In the genomic region with DNA sequence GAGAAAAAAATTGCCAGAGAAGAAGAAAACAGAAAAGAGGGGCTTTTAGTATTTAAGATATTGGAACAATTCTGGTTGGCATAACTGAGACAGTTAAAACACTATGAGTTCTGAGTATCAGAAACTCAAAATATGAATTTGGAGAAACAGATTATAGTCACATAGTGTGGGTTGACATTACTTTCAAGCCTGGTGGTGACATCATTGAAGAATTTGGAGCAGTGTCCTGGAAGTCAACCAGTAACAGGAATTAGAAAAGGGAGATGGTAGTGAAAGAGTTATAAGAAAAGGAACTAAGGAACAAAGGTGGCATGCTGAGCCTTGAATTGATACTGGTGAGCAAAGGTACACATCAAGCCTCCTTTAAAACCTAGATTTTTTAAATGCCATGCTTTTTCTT, we compare ENCODE assay signal across 24 cellular contexts.
"Had no signal": no experiment of that assay in that cellular context is flagged by ENCODE, and none has a peak within 500 bp of the region (broad histone marks: within the 10 kb centered on the region; RNA-seq: fewer than 3 reads in every experiment).

No MANE protein-coding gene starts in this region.

- H3K9me3 ChIP-seq: ovary, psoas muscle, right lobe of liver, sigmoid colon, stomach, thoracic aorta, thyroid gland, tibial nerve, upper lobe of left lung, vagina had no signal

- H3K27me3 ChIP-seq: ovary, right lobe of liver, sigmoid colon, stomach, thyroid gland, tibial nerve, upper lobe of left lung, vagina had no signal

- H3K79me2 ChIP-seq: parathyroid adenoma had no signal

- H3K36me3 ChIP-seq: ovary, right lobe of liver, thoracic aorta, thyroid gland, upper lobe of left lung, vagina had no signal

- H3K4me3 ChIP-seq: ovary, psoas muscle, right lobe of liver, sigmoid colon, stomach, thoracic aorta, thyroid gland, tibial nerve, upper lobe of left lung, vagina had no signal

- DNase-seq: nephron progenitor cell; occipital lobe; ovary; posterior cingulate gyrus; psoas muscle; right cardiac atrium; right lobe of liver; sigmoid colon; stimulated activated CD4-positive, alpha-beta T cell treated with anti-CD3 and anti-CD28 coated beads, Interleukin-15, amount 100 ng/mL, for 24 hours; stimulated activated CD4-positive, alpha-beta T cell treated with anti-CD3 and anti-CD28 coated beads, Interleukin-2, amount 100 ng/mL, for 24 hours; stimulated activated CD4-positive, alpha-beta T cell treated with anti-CD3 and anti-CD28 coated beads, Interleukin-2, amount 100 ng/mL, for 48 hours; stimulated activated CD4-positive, alpha-beta T cell treated with anti-CD3 and anti-CD28 coated beads, Interleukin-4, amount 100 ng/mL, for 24 hours; stimulated activated naive B cell treated with anti-CD40 and anti-IgM and Interleukin-4, amounts not matched to agents 10 μg/mL and 1 μg/mL and 100 μg/mL, for 72 hours; stimulated activated naive CD4-positive, alpha-beta T cell treated with Interleukin-2 at 50 U/mL for 16 hours; stomach; thyroid gland; trophoblast cell; upper lobe of left lung had no signal

- H3K4me1 ChIP-seq: parathyroid adenoma had no signal

- H3K27ac ChIP-seq: ovary, parathyroid adenoma, psoas muscle, right lobe of liver, sigmoid colon, stomach, thoracic aorta, thyroid gland, tibial nerve, upper lobe of left lung, vagina had no signal

- H3K9ac ChIP-seq: parathyroid adenoma had no signal

- H2AFZ ChIP-seq: parathyroid adenoma had no signal

- ATAC-seq: natural killer cell treated with Interleukin-12 subunit alpha and Interleukin-12 subunit beta and Interleukin-15 and Interleukin-18, amount 100 ng/mL, for 72 hours; right cardiac atrium; right lobe of liver; stimulated activated effector memory CD8-positive, alpha-beta T cell treated with anti-CD3 and anti-CD28 coated beads, Interleukin-12 subunit alpha, Interleukin-12 subunit beta, amount 100 ng/mL, for 72 hours; stimulated activated naive B cell treated with anti-CD40 and anti-IgM and Interleukin-4, amounts not matched to agents 10 μg/mL and 1 μg/mL and 100 μg/mL, for 72 hours had no signal
